In the genomic region with DNA sequence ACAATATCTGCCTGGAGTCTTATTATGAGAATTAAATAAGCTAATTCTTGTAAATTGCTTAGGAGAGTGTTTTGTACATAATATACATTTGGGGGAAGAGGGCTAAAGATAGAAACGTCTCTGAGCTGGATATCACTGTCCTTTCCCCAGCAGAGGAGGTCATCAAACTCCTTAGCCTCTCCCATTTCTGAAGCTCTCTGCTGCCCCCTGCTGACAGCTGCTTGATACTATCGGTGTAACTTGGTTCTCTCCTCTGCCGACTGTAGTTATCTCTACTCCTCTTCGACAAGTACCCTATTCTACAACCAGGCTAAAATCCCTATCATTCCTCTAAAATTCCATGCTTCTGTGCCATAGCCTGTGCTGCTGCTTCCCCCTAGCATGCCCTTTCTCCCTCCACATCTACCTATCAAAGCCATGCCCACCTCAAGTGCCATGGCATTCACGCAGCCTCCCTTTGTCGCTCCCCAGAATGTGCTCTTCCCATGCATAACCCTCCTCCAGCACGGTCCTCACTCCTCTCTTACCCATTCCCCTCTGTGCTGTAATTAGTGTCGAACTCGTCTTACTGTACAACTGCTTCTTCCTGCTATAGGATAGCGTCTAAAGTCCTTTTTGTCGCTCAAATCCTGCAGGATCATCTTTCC, we compare ENCODE assay signal across 8 cellular contexts.
DNase-seq lines count a peak whose midpoint lies in the region; FAIRE-seq and TF ChIP-seq lines count a peak whose summit lies in the region.

No MANE protein-coding gene starts in this region.

- no peaks in the 10 kb centered on the region for H3K4me1 ChIP-seq in SJCRH30

- no peaks in the 10 kb centered on the region for H3K36me3 ChIP-seq in SJCRH30

- H3K9me3 ChIP-seq in SJCRH30 (replicated peaks), result no peaks in the 10 kb centered on the region

- peak; percentile 35 for TF ChIP-seq CTCF in GM12801 (IDR thresholded peaks at IDR 0.05; ENCODE audit: extremely low read depth, insufficient read length)

- DNase-seq in HCEC 1CT (peak; percentile 54), LoVo (ENCODE audit: low spot score) (peak; percentile 71), SJCRH30 (peak; percentile 75 to 90), glomerular visceral epithelial cell (ENCODE audit: extremely low spot score) (peak; percentile 72), pons (ENCODE audit: low spot score) (peak; percentile 92), urothelium cell line (ENCODE audit: low spot score) (peak; percentile 70)
- peak; percentile 61 for DNase-seq in activated gamma-delta T cell treated with anti-CD3 and anti-CD28 coated beads, Interleukin-2, amount 50 U/mL, for 16 hours (ENCODE audit: low read depth)

- no peak overlapping the region for H3K4me3 ChIP-seq in SJCRH30

- no peak overlapping the region for H3K27ac ChIP-seq in SJCRH30

- FAIRE-seq in urothelium cell line (lab: Jason Lieb, UNC), result no peak

- no peaks in the 10 kb centered on the region for H3K27me3 ChIP-seq in SJCRH30
